Comparison of ENCODE assay signal across 8 cellular contexts in genomic region chr20:62120990-62121775, GRCh38. TPM values are rescaled to one million over a fixed set of nuclear protein-coding genes. Genes with fewer than 3 reads are reported as not detected.
DNase-seq lines count a peak whose midpoint lies in the region; ATAC-seq and TF ChIP-seq lines count a peak whose summit lies in the region.

No MANE protein-coding gene starts in this region.

- H3K9me3 Mint-ChIP-seq in T-cell: no peaks in the 10 kb centered on the region

- H3K4me1 Mint-ChIP-seq in T-cell: peaks cover 50 to 58% (median 57%) of the 10 kb centered on the region in 3 donors

- H4K20me1 ChIP-seq in fibroblast of lung (ENCODE audit: control insufficient read depth, extremely low read depth, insufficient read depth, low read length) (no peaks in the 10 kb centered on the region), osteoblast (ENCODE audit: insufficient read depth, low read length) (peaks cover 26% of the 10 kb centered on the region)

- ATAC-seq in GM18909 (IDR thresholded peaks at IDR 0.05; ENCODE audit: poor library complexity, unreplicated experiment) (peak; percentile 9), HG03135 (IDR thresholded peaks at IDR 0.05; ENCODE audit: unreplicated experiment) (peak; percentile 12), T-cell (replicated peaks in 1 of 4) (peak in 1 of 4 experiments; percentile 0)

- DNase-seq in AG09309 (ENCODE audit: low read depth) (peak; percentile 25), T-cell (peak in 1 of 34 experiments; percentile 16), fibroblast of lung (ENCODE audit: low read depth in 2 of 2) (peak in 1 of 2 donors; percentile 74), osteoblast (ENCODE audit: insufficient read length, low spot score, missing footprints) (no peak), GF-D8 (lab: John Stamatoyannopoulos, UW) (no peak), NCI-H82 treated with DMSO at 0.1 percent for 48 hours (lab: John Stamatoyannopoulos, UW; ENCODE audit: unreplicated experiment) (no peak)

- H3K27ac ChIP-seq in fibroblast of lung (ENCODE audit: insufficient read depth, low read length): peak overlapping the region; percentile 85
- H3K27ac ChIP-seq in osteoblast (ENCODE audit: low read depth, low read length): peak overlapping the region; percentile 93

- H3K27me3 Mint-ChIP-seq in T-cell: no peaks in the 10 kb centered on the region

- peaks cover 15% of the 10 kb centered on the region for H3K36me3 Mint-ChIP-seq in T-cell

- peak overlapping the region; percentile 89 to 92 for H3K27ac Mint-ChIP-seq in T-cell

- H2AFZ ChIP-seq in fibroblast of lung (ENCODE audit: low read length): peak overlapping the region; percentile 78
- peak overlapping the region; percentile 88 for H2AFZ ChIP-seq in osteoblast (ENCODE audit: low read length)

- H3K4me3 ChIP-seq in AG09309 (ENCODE audit: control insufficient read depth, low read depth, low read length) (peak overlapping the region; percentile 60), fibroblast of lung (replicated peaks in 1 of 4; ENCODE audit: control extremely low read depth in 1 of 4, insufficient read depth in 1 of 4, low read depth in 3 of 4, low read length in 4 of 4) (peak overlapping the region; percentile 61 to 80 (median 68)), osteoblast (ENCODE audit: insufficient read depth, low read length) (peak overlapping the region; percentile 85)

- H3K4me2 ChIP-seq in fibroblast of lung (ENCODE audit: extremely low read depth, insufficient read depth, low read length) (peak overlapping the region; percentile 70), osteoblast (ENCODE audit: insufficient read depth, low read length) (peak overlapping the region; percentile 84)

- TF ChIP-seq CTCF in AG09309 (IDR thresholded peaks at IDR 0.05; ENCODE audit: control insufficient read depth, insufficient read depth, low read depth, low read length, missing control alignments): no peak
- no peak for TF ChIP-seq CTCF in fibroblast of lung (conservative IDR thresholded peaks at IDR 0.05 in 1 of 2, IDR thresholded peaks at IDR 0.05 in 1 of 2; ENCODE audit: low read depth in 1 of 2, low read length in 2 of 2)
- no peak for TF ChIP-seq CTCF in osteoblast (IDR thresholded peaks at IDR 0.05; ENCODE audit: extremely low read depth, low read depth, low read length)

- peak overlapping the region; percentile 82 for H3K9ac ChIP-seq in fibroblast of lung (ENCODE audit: insufficient read depth, low read length)

- H3K27me3 ChIP-seq in fibroblast of lung (ENCODE audit: control insufficient read depth, insufficient read depth, low read length): peaks cover 19% of the 10 kb centered on the region
- H3K27me3 ChIP-seq in osteoblast (ENCODE audit: insufficient read depth, low read length): peaks cover 32% of the 10 kb centered on the region

- H3K4me1 ChIP-seq in fibroblast of lung (ENCODE audit: control insufficient read depth, extremely low read depth, insufficient read depth, low read length) (no peaks in the 10 kb centered on the region), osteoblast (ENCODE audit: insufficient read depth, low read length) (peaks cover 15% of the 10 kb centered on the region)

- H3K79me2 ChIP-seq in fibroblast of lung (ENCODE audit: control insufficient read depth, insufficient read depth, low read length) (peaks cover 23% of the 10 kb centered on the region), osteoblast (ENCODE audit: insufficient read depth, low read length) (peaks cover 29% of the 10 kb centered on the region)

- POLR2A ChIA-PET in T-cell (lab: Charles Lee): interaction anchor here in 1 of 2 donors (1.5 kb wide), 1 partner anchor 54 kb away, joined by 14 read pairs; no protein-coding TSS in a partner anchor

- CTCF ChIA-PET in T-cell (lab: Charles Lee): interaction anchor here (0.7 kb wide), 2 partner anchors 14 to 88 kb away, joined by 3 to 4 read pairs; no protein-coding TSS in a partner anchor

- H3K9me3 ChIP-seq in fibroblast of lung (ENCODE audit: control insufficient read depth, insufficient read depth, low read depth, low read length): no peaks in the 10 kb centered on the region
- H3K9me3 ChIP-seq in osteoblast (ENCODE audit: low read depth, low read length): no peaks in the 10 kb centered on the region

- peak overlapping the region; percentile 87 to 88 (median 87) for H3K4me3 Mint-ChIP-seq in T-cell

- peaks cover 8% of the 10 kb centered on the region for H3K36me3 ChIP-seq in fibroblast of lung (ENCODE audit: control insufficient read depth, insufficient read depth, low read length)
- peaks cover 12% of the 10 kb centered on the region for H3K36me3 ChIP-seq in osteoblast (ENCODE audit: insufficient read depth, low read length)

RNA-seq across cellular contexts. Expression of gene LSM14B, which starts 1.1 kb away (rescaled TPM):
- total RNA-seq in T-cell: 10 to 100 TPM; 40.5 to 55.5 (median 54.4) TPM
- 46.7 and 48.7 TPM in 2 replicates for total RNA-seq in fibroblast of lung
- 20.2 and 24.7 TPM in 2 replicates for polyA plus RNA-seq in fibroblast of lung
- 32.4 and 34.4 TPM in 2 replicates for polyA plus RNA-seq in fibroblast of lung (2012)
- 27.2 and 30.0 TPM in 2 replicates for polyA minus RNA-seq in fibroblast of lung (ENCODE audit: low replicate concordance)
- total RNA-seq in osteoblast: 41.8 and 48.5 TPM in 2 replicates

RNA-seq across cellular contexts. Expression of gene PSMA7, which starts 22.0 kb away (rescaled TPM):
- total RNA-seq in T-cell (100 to 1,000 TPM; 136 to 233 (median 208) TPM), fibroblast of lung (234 and 274 TPM in 2 replicates), osteoblast (208 and 215 TPM in 2 replicates)
- polyA plus RNA-seq in fibroblast of lung: 342 and 397 TPM in 2 replicates
- polyA plus RNA-seq in fibroblast of lung (2012): 312 and 394 TPM in 2 replicates
- polyA minus RNA-seq in fibroblast of lung (ENCODE audit: low replicate concordance): 167 and 214 TPM in 2 replicates

RNA-seq across cellular contexts. Expression of gene SS18L1, which starts 22.4 kb away (rescaled TPM):
- total RNA-seq in T-cell: 10 to 100 TPM; 14.6 to 23.6 (median 19.4) TPM
- total RNA-seq in fibroblast of lung: 5.6 and 7.4 TPM in 2 replicates
- polyA plus RNA-seq in fibroblast of lung: 3.8 and 4.7 TPM in 2 replicates
- 4.0 TPM in 2 replicates for polyA plus RNA-seq in fibroblast of lung (2012)
- polyA minus RNA-seq in fibroblast of lung (ENCODE audit: low replicate concordance): 1.3 and 20.2 TPM in 2 replicates
- 12.7 TPM in 2 replicates for total RNA-seq in osteoblast

RNA-seq across cellular contexts. Expression of gene TAF4, which starts 55.5 kb away (rescaled TPM):
- total RNA-seq in T-cell (10 to 100 TPM; 21.7 to 39.5 (median 35.2) TPM), fibroblast of lung (2.8 and 3.0 TPM in 2 replicates), osteoblast (4.3 and 4.7 TPM in 2 replicates)
- 2.6 and 4.2 TPM in 2 replicates for polyA plus RNA-seq in fibroblast of lung
- polyA plus RNA-seq in fibroblast of lung (2012): 4.3 and 7.5 TPM in 2 replicates
- 2.0 and 8.6 TPM in 2 replicates for polyA minus RNA-seq in fibroblast of lung (ENCODE audit: low replicate concordance)
